Comparison of ENCODE assay signal across 12 cellular contexts in genomic region chr1:190759807-190760206, GRCh38.
A peak's percentile ranks its signal among the peaks of the same experiment; 100 is the strongest.
DNase-seq lines count a peak whose midpoint lies in the region; ATAC-seq and TF ChIP-seq lines count a peak whose summit lies in the region.
"Had no signal": no experiment of that assay in that cellular context is flagged by ENCODE, and none has a peak within 500 bp of the region (broad histone marks: within the 10 kb centered on the region; RNA-seq: fewer than 3 reads in every experiment).

No MANE protein-coding gene starts in this region.

- H2AK5ac ChIP-seq in neuronal stem cell (ENCODE audit: low read depth, low read length), result no peak overlapping the region

- H3K27ac ChIP-seq in neuronal stem cell (replicated peaks; ENCODE audit: low read length) (no peak overlapping the region), uterus (no peak overlapping the region), PC-9 (no peak overlapping the region)

- no peak overlapping the region for H4K91ac ChIP-seq in neuronal stem cell (ENCODE audit: low read depth, low read length, poor library complexity)

- H3K27me3 ChIP-seq in neuronal stem cell (ENCODE audit: control insufficient read depth in 3 of 3, insufficient read depth in 3 of 3, low read depth in 1 of 3, low read length in 3 of 3) (no peaks in the 10 kb centered on the region), uterus (no peaks in the 10 kb centered on the region), PC-9 (ENCODE audit: insufficient read depth, low read depth) (no peaks in the 10 kb centered on the region)

- H4K20me1 ChIP-seq in PC-9 (ENCODE audit: insufficient read depth), result no peaks in the 10 kb centered on the region

- no peak overlapping the region for H3K14ac ChIP-seq in neuronal stem cell (ENCODE audit: low read length)

- H3K9me3 ChIP-seq in neuronal stem cell (replicated peaks in 1 of 2; ENCODE audit: control insufficient read depth in 2 of 2, insufficient read depth in 1 of 2, low read depth in 1 of 2, low read length in 2 of 2) (no peaks in the 10 kb centered on the region), uterus (no peaks in the 10 kb centered on the region), PC-9 (ENCODE audit: insufficient read depth, low read depth) (no peaks in the 10 kb centered on the region)

- TF ChIP-seq POLR2A in uterus (IDR thresholded peaks at IDR 0.05), result no peak

- CTCF ChIA-PET in PC-9 (lab: Charles Lee), result no interaction called here

- H3K79me1 ChIP-seq in neuronal stem cell (ENCODE audit: low read depth, low read length), result no peaks in the 10 kb centered on the region

- H2AFZ ChIP-seq in neuronal stem cell (ENCODE audit: low read length) (peak overlapping the region; percentile 28), PC-9 (no peak overlapping the region)

- H2BK120ac ChIP-seq in neuronal stem cell (ENCODE audit: low read depth, low read length), result no peak overlapping the region

- H2BK15ac ChIP-seq in neuronal stem cell (ENCODE audit: low read length), result no peak overlapping the region

- H4K8ac ChIP-seq in neuronal stem cell (ENCODE audit: low read depth, low read length), result no peak overlapping the region

- no peak overlapping the region for H2BK12ac ChIP-seq in neuronal stem cell (ENCODE audit: low read length)

- H3K79me2 ChIP-seq in PC-9 (ENCODE audit: low read depth), result no peaks in the 10 kb centered on the region

- H3K18ac ChIP-seq in neuronal stem cell (ENCODE audit: low read length), result no peak overlapping the region

- H3K36me3 ChIP-seq in neuronal stem cell (replicated peaks in 1 of 2; ENCODE audit: control insufficient read depth in 2 of 2, insufficient read depth in 2 of 2, low read length in 2 of 2) (no peaks in the 10 kb centered on the region), uterus (no peaks in the 10 kb centered on the region), PC-9 (ENCODE audit: low read depth) (no peaks in the 10 kb centered on the region)

- POLR2A ChIA-PET in PC-9 (lab: Charles Lee; ENCODE audit: unreplicated experiment), result interaction anchor here (0.6 kb wide), 1 partner anchor 1066 kb away, joined by 3 read pairs; no protein-coding TSS in a partner anchor

- H3K4me3 ChIP-seq in neuronal stem cell (ENCODE audit: low read length in 2 of 2) (no peak overlapping the region), uterus (no peak overlapping the region), PC-9 (no peak overlapping the region)

- no peak overlapping the region for H3K9ac ChIP-seq in neuronal stem cell (ENCODE audit: low read depth, low read length, poor library complexity)

- no peak overlapping the region for H3K4me2 ChIP-seq in neuronal stem cell (ENCODE audit: insufficient read depth, low read length, poor library complexity, severe bottlenecking)
- H3K4me2 ChIP-seq in PC-9, result no peak overlapping the region

- no peaks in the 10 kb centered on the region for H3K4me1 ChIP-seq in neuronal stem cell (ENCODE audit: control insufficient read depth in 2 of 2, insufficient read depth in 1 of 2, low read depth in 1 of 2, low read length in 2 of 2)
- no peaks in the 10 kb centered on the region for H3K4me1 ChIP-seq in uterus
- H3K4me1 ChIP-seq in PC-9 (replicated peaks; ENCODE audit: insufficient read depth), result no peaks in the 10 kb centered on the region

- DNase-seq in neuronal stem cell (ENCODE audit: low spot score), result no peak
- no peak for DNase-seq in NK-92 (lab: John Stamatoyannopoulos, UW; ENCODE audit: unreplicated experiment)
- no peak for DNase-seq in uterus
- DNase-seq in PC-9, result no peak
- no peak for DNase-seq in glomerular visceral epithelial cell (ENCODE audit: extremely low spot score)
- DNase-seq: activated CD4-positive, CD25-positive, alpha-beta regulatory T cell; activated naive CD4-positive, alpha-beta T cell treated with anti-CD3 and anti-CD28 coated beads, Interleukin-2, amount 50 U/mL, for 16 hours; DMS53; stimulated activated CD4-positive, alpha-beta T cell treated with anti-CD3 and anti-CD28 coated beads, Interleukin-12 subunit alpha, Interleukin-12 subunit beta, amount 100 ng/mL, for 4 hours had no signal

- no peak overlapping the region for H3K23ac ChIP-seq in neuronal stem cell (ENCODE audit: low read depth, low read length, poor library complexity)

- intact Hi-C loops in uterus (cut with DNase I; ENCODE audit: low total_unique reads), result no loop called here
- intact Hi-C loops in PC-9 (cut with micrococcal nuclease; ENCODE audit: unreplicated experiment), result no loop called here

- BruUV-seq in PC-9 (replicated peaks; lab: Mats Ljungman, UMichigan), result no TSS peak

- H2BK5ac ChIP-seq in neuronal stem cell (ENCODE audit: low read length), result no peak overlapping the region

- TF ChIP-seq CTCF in uterus (IDR thresholded peaks at IDR 0.05) (no peak), PC-9 (conservative IDR thresholded peaks at IDR 0.05) (no peak)

- H3K9me2 ChIP-seq in PC-9 (ENCODE audit: insufficient read depth), result no peaks in the 10 kb centered on the region

- ATAC-seq in GM19043 (IDR thresholded peaks at IDR 0.05; ENCODE audit: low read depth, unreplicated experiment), result peak; percentile 79
- peak; percentile 96 for ATAC-seq in HG02840 (IDR thresholded peaks at IDR 0.05; ENCODE audit: low FRiP score, unreplicated experiment)
- ATAC-seq in HG03575 (IDR thresholded peaks at IDR 0.05; ENCODE audit: extremely low read depth, insufficient number of reproducible peaks, low FRiP score, unreplicated experiment), result peak; percentile 98

- no peak overlapping the region for H3K4ac ChIP-seq in neuronal stem cell (ENCODE audit: low read length)

- no peaks in the 10 kb centered on the region; the same call in 1 of the 2 replicates for H3F3A ChIP-seq in PC-9 (ENCODE audit: insufficient read depth, low read depth)
